Comparison of ENCODE assay signal across 9 cellular contexts in genomic region chr1:153612111-153612754, GRCh38. TPM values are rescaled to one million over a fixed set of nuclear protein-coding genes. Genes with fewer than 3 reads are reported as not detected.
DNase-seq lines count a peak whose midpoint lies in the region; ATAC-seq and TF ChIP-seq lines count a peak whose summit lies in the region.
"Had no signal": no experiment of that assay in that cellular context is flagged by ENCODE, and none has a peak within 500 bp of the region (broad histone marks: within the 10 kb centered on the region; RNA-seq: fewer than 3 reads in every experiment).

No MANE protein-coding gene starts in this region.

- H3F3A ChIP-seq in neural progenitor cell (ENCODE audit: low read depth) = no peaks in the 10 kb centered on the region

- intact Hi-C loops in aorta (cut with DNase I) = loop anchor here in 1 of 2 donors (5.0 kb wide), 2 partner anchors 40 to 105 kb away; no protein-coding TSS in a partner anchor

- no peaks in the 10 kb centered on the region for H3K36me3 Mint-ChIP-seq in activated T-helper 17 cell treated with anti-CD3 and anti-CD28 coated beads, Interleukin-2, amount 50 U/mL, for 72 hours (ENCODE audit: low read depth)
- no peaks in the 10 kb centered on the region for H3K36me3 Mint-ChIP-seq in neural progenitor cell

- WGBS in aorta, 2 donors = 0 to 6% methylated on average over 10 to 11 of the region's 11 CpGs

- DNase-seq in foreskin keratinocyte (no peak), neural progenitor cell (ENCODE audit: low spot score) (no peak), aorta (peak in 1 of 2 donors; percentile 75), cortex of kidney (lab: John Stamatoyannopoulos, UW) (no peak), HK-2 (ENCODE audit: unreplicated experiment) (no peak)
- DNase-seq: activated CD4-positive, alpha-beta T cell treated with anti-CD3 and anti-CD28 coated beads, Interleukin-2, amount 10 ng/mL, durations not matched to agents 24 days and 14 days; stimulated activated CD4-positive, alpha-beta T cell treated with anti-CD3 and anti-CD28 coated beads, Interleukin-4, amount 100 ng/mL, for 24 hours had no signal

- H3K9me3 ChIP-seq in neural progenitor cell (ENCODE audit: low read depth) (no peaks in the 10 kb centered on the region), aorta (ENCODE audit: control insufficient read depth, low read length) (no peaks in the 10 kb centered on the region)

- H3K27me3 ChIP-seq in foreskin keratinocyte (no peaks in the 10 kb centered on the region), neural progenitor cell (no peaks in the 10 kb centered on the region), aorta (ENCODE audit: control insufficient read depth in 1 of 2, insufficient read depth in 2 of 2, low read length in 1 of 2) (no peaks in the 10 kb centered on the region)

- ATAC-seq in activated T-helper 17 cell treated with anti-CD3 and anti-CD28 coated beads, Interleukin-2, amount 50 U/mL, for 72 hours (replicated peaks) = no peak
- ATAC-seq in foreskin keratinocyte (no peak), aorta (ENCODE audit: low FRiP score) (peak; percentile 4), HG03108 (IDR thresholded peaks at IDR 0.05; ENCODE audit: unreplicated experiment) (no peak)

- H3K79me2 ChIP-seq in neural progenitor cell (ENCODE audit: low read depth) = no peaks in the 10 kb centered on the region

- TF ChIP-seq CTCF in foreskin keratinocyte (conservative IDR thresholded peaks at IDR 0.05) (no peak), neural progenitor cell (IDR thresholded peaks at IDR 0.05) (no peak)

- no peak overlapping the region for H3K4me3 Mint-ChIP-seq in activated T-helper 17 cell treated with anti-CD3 and anti-CD28 coated beads, Interleukin-2, amount 50 U/mL, for 72 hours
- no peak overlapping the region for H3K4me3 Mint-ChIP-seq in neural progenitor cell
- H3K4me3 Mint-ChIP-seq: activated CD4-positive, alpha-beta T cell treated with anti-CD3 and anti-CD28 coated beads, Interleukin-2, amount 10 ng/mL, durations not matched to agents 24 days and 14 days had no signal

- peak overlapping the region; percentile 67 for H3K27ac Mint-ChIP-seq in activated T-helper 17 cell treated with anti-CD3 and anti-CD28 coated beads, Interleukin-2, amount 50 U/mL, for 72 hours
- H3K27ac Mint-ChIP-seq in neural progenitor cell = peak overlapping the region; percentile 29
- H3K27ac Mint-ChIP-seq: activated CD4-positive, alpha-beta T cell treated with anti-CD3 and anti-CD28 coated beads, Interleukin-2, amount 10 ng/mL, durations not matched to agents 24 days and 14 days had no signal

- peak overlapping the region; percentile 85 for H2AFZ ChIP-seq in neural progenitor cell (replicated peaks)

- no peak overlapping the region for H3K9ac ChIP-seq in neural progenitor cell

- H3K27ac ChIP-seq in foreskin keratinocyte (peak overlapping the region; percentile 86), neural progenitor cell (no peak overlapping the region), aorta (ENCODE audit: low read depth in 1 of 2, low read length in 2 of 2) (peak overlapping the region; percentile 23 to 81)

- no peaks in the 10 kb centered on the region for H3K4me1 Mint-ChIP-seq in activated T-helper 17 cell treated with anti-CD3 and anti-CD28 coated beads, Interleukin-2, amount 50 U/mL, for 72 hours
- H3K4me1 Mint-ChIP-seq in neural progenitor cell = peaks cover 24% of the 10 kb centered on the region

- peak overlapping the region; percentile 67 for H3K4me2 ChIP-seq in neural progenitor cell

- no peaks in the 10 kb centered on the region for H3K27me3 Mint-ChIP-seq in activated T-helper 17 cell treated with anti-CD3 and anti-CD28 coated beads, Interleukin-2, amount 50 U/mL, for 72 hours
- peaks cover 10% of the 10 kb centered on the region for H3K27me3 Mint-ChIP-seq in neural progenitor cell (ENCODE audit: insufficient read depth, low read depth)
- H3K27me3 Mint-ChIP-seq: activated CD4-positive, alpha-beta T cell treated with anti-CD3 and anti-CD28 coated beads, Interleukin-2, amount 10 ng/mL, durations not matched to agents 24 days and 14 days had no signal

- peak overlapping the region; percentile 27 for H3K4me3 ChIP-seq in neural progenitor cell
- peak overlapping the region; percentile 50 to 77 for H3K4me3 ChIP-seq in aorta (ENCODE audit: low read length in 2 of 2)

- no peaks in the 10 kb centered on the region for H3K9me3 Mint-ChIP-seq in activated T-helper 17 cell treated with anti-CD3 and anti-CD28 coated beads, Interleukin-2, amount 50 U/mL, for 72 hours
- H3K9me3 Mint-ChIP-seq in neural progenitor cell = no peaks in the 10 kb centered on the region
- H3K9me3 Mint-ChIP-seq: activated CD4-positive, alpha-beta T cell treated with anti-CD3 and anti-CD28 coated beads, Interleukin-2, amount 10 ng/mL, durations not matched to agents 24 days and 14 days had no signal

- H3K4me1 ChIP-seq in foreskin keratinocyte (peaks cover 22% of the 10 kb centered on the region), neural progenitor cell (peaks cover 31% of the 10 kb centered on the region), aorta (ENCODE audit: control insufficient read depth in 1 of 2, insufficient read depth in 2 of 2, low read length in 2 of 2) (no peaks in the 10 kb centered on the region)

- no peaks in the 10 kb centered on the region for H3K36me3 ChIP-seq in neural progenitor cell
- no peaks in the 10 kb centered on the region for H3K36me3 ChIP-seq in aorta (ENCODE audit: control insufficient read depth in 1 of 2, insufficient read depth in 2 of 2, low read length in 1 of 2)

- H4K20me1 ChIP-seq in neural progenitor cell (ENCODE audit: low read depth) = no peaks in the 10 kb centered on the region

RNA-seq across cellular contexts. Expression of gene S100A16, which starts 0.7 kb away (rescaled TPM):
- not detected for total RNA-seq in activated T-helper 17 cell treated with anti-CD3 and anti-CD28 coated beads, Interleukin-2, amount 50 U/mL, for 72 hours
- 1,000 and 1,238 TPM in 2 replicates for total RNA-seq in foreskin keratinocyte
- 1,700 and 1,899 TPM in 2 replicates for polyA plus RNA-seq in foreskin keratinocyte
- total RNA-seq in neural progenitor cell (ENCODE audit: low replicate concordance) = 12.4 and 13.1 TPM in 2 replicates
- total RNA-seq in aorta = 10 to 100 TPM; 72.8 to 83.4 TPM
- polyA plus RNA-seq in aorta = 100 to 1,000 TPM in 1 of 2 donors, 10 to 100 TPM in 1; 86.5 to 116 TPM
- total RNA-seq: activated CD4-positive, alpha-beta T cell treated with anti-CD3 and anti-CD28 coated beads, Interleukin-2, amount 10 ng/mL, durations not matched to agents 24 days and 14 days had no signal

RNA-seq across cellular contexts. Expression of gene S100A14, which starts 3.9 kb away (rescaled TPM):
- total RNA-seq in activated T-helper 17 cell treated with anti-CD3 and anti-CD28 coated beads, Interleukin-2, amount 50 U/mL, for 72 hours = under 1 TPM in 1 of 2 donors, not detected in 1; 0.71 TPM
- 1,158 and 1,223 TPM in 2 replicates for total RNA-seq in foreskin keratinocyte
- polyA plus RNA-seq in foreskin keratinocyte = 2,222 and 2,480 TPM in 2 replicates
- not detected in 2 replicates for total RNA-seq in neural progenitor cell (ENCODE audit: low replicate concordance)
- total RNA-seq in aorta = not detected
- polyA plus RNA-seq in aorta = 10 to 100 TPM in 1 of 2 donors, 1 to 10 TPM in 1; 2.5 to 91.2 TPM
- total RNA-seq: activated CD4-positive, alpha-beta T cell treated with anti-CD3 and anti-CD28 coated beads, Interleukin-2, amount 10 ng/mL, durations not matched to agents 24 days and 14 days had no signal

RNA-seq across cellular contexts. Expression of gene S100A13, which starts 15.1 kb away (rescaled TPM):
- 1 to 10 TPM; 6.8 to 7.9 TPM for total RNA-seq in activated T-helper 17 cell treated with anti-CD3 and anti-CD28 coated beads, Interleukin-2, amount 50 U/mL, for 72 hours
- total RNA-seq in foreskin keratinocyte (162 and 167 TPM in 2 replicates), neural progenitor cell (ENCODE audit: low replicate concordance) (78.9 and 87.4 TPM in 2 replicates), aorta (100 to 1,000 TPM in 1 of 2 donors, 10 to 100 TPM in 1; 80.0 to 111 TPM)
- polyA plus RNA-seq in foreskin keratinocyte (253 and 268 TPM in 2 replicates), aorta (100 to 1,000 TPM; 243 to 245 TPM)

RNA-seq across cellular contexts. Expression of gene S100A1, which starts 16.0 kb away (rescaled TPM):
- not detected for total RNA-seq in activated T-helper 17 cell treated with anti-CD3 and anti-CD28 coated beads, Interleukin-2, amount 50 U/mL, for 72 hours
- total RNA-seq in foreskin keratinocyte (not detected in 2 replicates), neural progenitor cell (ENCODE audit: low replicate concordance) (0.74 TPM in 1 of 2 replicates, not detected in the other), aorta (under 1 TPM in 1 of 2 donors, not detected in 1; 0.69 TPM)
- polyA plus RNA-seq in foreskin keratinocyte (0.22 TPM in 1 of 2 replicates, not detected in the other), aorta (1 to 10 TPM in 1 of 2 donors, under 1 TPM in 1; 0.23 to 7.1 TPM)
- total RNA-seq: activated CD4-positive, alpha-beta T cell treated with anti-CD3 and anti-CD28 coated beads, Interleukin-2, amount 10 ng/mL, durations not matched to agents 24 days and 14 days had no signal

RNA-seq across cellular contexts. Expression of gene CHTOP, which starts 21.6 kb away (rescaled TPM):
- 10 to 100 TPM; 70.6 to 88.6 TPM for total RNA-seq in activated T-helper 17 cell treated with anti-CD3 and anti-CD28 coated beads, Interleukin-2, amount 50 U/mL, for 72 hours
- total RNA-seq in foreskin keratinocyte (53.9 and 62.0 TPM in 2 replicates), neural progenitor cell (ENCODE audit: low replicate concordance) (96.1 and 104 TPM in 2 replicates), aorta (10 to 100 TPM; 54.3 to 57.0 TPM)
- polyA plus RNA-seq in foreskin keratinocyte (70.7 and 82.0 TPM in 2 replicates), aorta (10 to 100 TPM; 34.4 to 51.8 TPM)

Comparison
In these comparisons a context has a peak if more than half of its experiments do, and no peak if none do; other contexts are left out.
1. RNA of gene S100A16, which starts 0.7 kb away (total RNA-seq): 1,000 to 1,238 TPM in foreskin keratinocyte, 72.8 to 83.4 TPM in aorta and 12.4 to 13.1 TPM in neural progenitor cell; not detected in activated T-helper 17 cell treated with anti-CD3 and anti-CD28 coated beads, Interleukin-2, amount 50 U/mL, for 72 hours; every median in the first group is over 10 times any median in the second.
2. RNA of gene S100A14, which starts 3.9 kb away (total RNA-seq): 1,158 to 1,223 TPM in foreskin keratinocyte; 0.71 TPM in activated T-helper 17 cell treated with anti-CD3 and anti-CD28 coated beads, Interleukin-2, amount 50 U/mL, for 72 hours, not detected in aorta and not detected in neural progenitor cell; every median in the first group is over 100 times any median in the second.